Comparison of ENCODE assay signal across 15 cellular contexts in genomic region chr4:40842725-40843401, GRCh38.
DNase-seq lines count a peak whose midpoint lies in the region; ATAC-seq and TF ChIP-seq lines count a peak whose summit lies in the region.
"Had no signal": no experiment of that assay in that cellular context is flagged by ENCODE, and none has a peak within 500 bp of the region (broad histone marks: within the 10 kb centered on the region; RNA-seq: fewer than 3 reads in every experiment).

No MANE protein-coding gene starts in this region.

- ATAC-seq in right cardiac atrium: peak; percentile 42 to 43
- no peak for ATAC-seq in activated CD4-positive, CD25-positive, alpha-beta regulatory T cell treated with anti-CD3 and anti-CD28 coated beads, Interleukin-2, amount 50 U/mL, for 24 hours

- no peak overlapping the region for H3K4me3 ChIP-seq in right cardiac atrium (ENCODE audit: low read length)
- H3K4me3 ChIP-seq: ovary had no signal

- peaks cover 10% of the 10 kb centered on the region for H3K4me1 ChIP-seq in right cardiac atrium (ENCODE audit: control insufficient read depth, insufficient read depth, low read length)

- no peaks in the 10 kb centered on the region for H3K27me3 ChIP-seq in right cardiac atrium (ENCODE audit: control insufficient read depth, insufficient read depth)
- H3K27me3 ChIP-seq: brain microvascular endothelial cell, ovary had no signal

- peak overlapping the region; percentile 53 for H3K27ac ChIP-seq in right cardiac atrium (ENCODE audit: low read length)
- peak overlapping the region; percentile 21 for H3K27ac ChIP-seq in substantia nigra (ENCODE audit: low read depth, low read length, poor library complexity, severe bottlenecking)
- H3K27ac ChIP-seq: brain microvascular endothelial cell, KMS-11 had no signal

- in situ Hi-C loops in G401 (cut with HindIII; ENCODE audit: low sequenced_read_pairs): no loop called here

- no peaks in the 10 kb centered on the region for H3K9me3 ChIP-seq in right cardiac atrium (ENCODE audit: control insufficient read depth, low read length)
- H3K9me3 ChIP-seq: ovary had no signal

- WGBS in right cardiac atrium: 48% methylated on average over 14 of the region's 14 CpGs

- DNase-seq in NCI-H748 (lab: John Stamatoyannopoulos, UW; ENCODE audit: unreplicated experiment) (peak; percentile 18), NCI-H748 treated with DMSO at 0.1 percent for 48 hours (lab: John Stamatoyannopoulos, UW) (no peak), right cardiac atrium (no peak), substantia nigra (lab: John Stamatoyannopoulos, UW) (peak in 1 of 49 donors; percentile 23), G401 (ENCODE audit: low spot score) (no peak), LoVo (ENCODE audit: low spot score) (no peak)
- DNase-seq: activated gamma-delta T cell, brain microvascular endothelial cell, glutamatergic neuron, mammary epithelial cell, NCI-H2107 had no signal

- intact Hi-C loops in right cardiac atrium (cut with DNase I): loop anchor here in 2 of 4 donors (5.0 to 10.0 kb wide), 2 partner anchors 54 to 108 kb away; no protein-coding TSS in a partner anchor

TF ChIP-seq in PFSK-1, 5 proteins besides CTCF, POLR2A, EP300 and RAD21:
- TF ChIP-seq TAF1 (IDR thresholded peaks at IDR 0.05; ENCODE audit: borderline replicate concordance, insufficient read depth, low read length) (no peak), SIN3A (IDR thresholded peaks at IDR 0.05; ENCODE audit: borderline replicate concordance, insufficient read depth, low read length) (0 out of 2 replicates have a peak, but pooled peaks have one; percentile 56), POLR2AphosphoS5 (IDR thresholded peaks at IDR 0.05; ENCODE audit: low read depth, low read length) (no peak), REST (IDR thresholded peaks at IDR 0.05; ENCODE audit: insufficient read depth in 1 of 2, low read depth in 2 of 2, low read length in 2 of 2) (peak in 1 of 2 experiments; percentile 19; a peak in 1 of 4 replicates), FOXP2 (optimal IDR thresholded peaks at IDR 0.05; ENCODE audit: borderline replicate concordance, extremely low read depth, extremely low read length, insufficient read depth) (peak; percentile 40)

Comparison
In these comparisons a context has a peak if more than half of its experiments do, and no peak if none do; other contexts are left out.
1. ATAC-seq: peak in right cardiac atrium (2 of 2); none in activated CD4-positive, CD25-positive, alpha-beta regulatory T cell treated with anti-CD3 and anti-CD28 coated beads, Interleukin-2, amount 50 U/mL, for 24 hours (0 of 2).